Comparison of ENCODE assay signal across 20 cellular contexts in the genomic region with DNA sequence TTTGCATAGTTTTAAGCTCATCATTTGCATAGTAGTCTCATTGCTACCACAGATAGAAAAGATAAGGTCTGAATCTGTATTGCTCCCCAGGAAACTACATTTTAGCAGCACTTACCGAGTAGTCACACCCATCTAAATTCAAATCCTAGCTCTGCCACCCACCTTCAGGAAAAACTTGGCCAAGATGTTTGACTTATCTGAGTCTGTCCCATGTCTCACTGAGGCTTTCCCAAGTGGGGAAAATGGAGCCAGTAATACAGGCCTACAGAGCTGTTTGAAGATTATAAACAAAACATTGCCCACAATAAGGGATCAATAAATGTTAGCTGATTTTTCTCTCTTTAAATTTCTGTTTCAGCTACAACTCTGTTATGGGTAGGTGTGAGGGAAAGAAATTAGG.
"Had no signal": no experiment of that assay in that cellular context is flagged by ENCODE, and none has a peak within 500 bp of the region (broad histone marks: within the 10 kb centered on the region; RNA-seq: fewer than 3 reads in every experiment).

No MANE protein-coding gene starts in this region.

- H3K4me1 Mint-ChIP-seq: immature natural killer cell, memory B cell, neural progenitor cell had no signal

- H3K27ac Mint-ChIP-seq: immature natural killer cell; memory B cell; natural killer cell treated with Interleukin-12 subunit alpha and Interleukin-12 subunit beta and Interleukin-15 and Interleukin-18, amount 100 ng/mL, for 72 hours; neural progenitor cell had no signal

- DNase-seq: effector memory CD4-positive, alpha-beta T cell; glutamatergic neuron; immature natural killer cell; left ventricle myocardium inferior; lower lobe of right lung; midbrain; nucleus accumbens; ovary; small intestine; stimulated activated CD4-positive, alpha-beta T cell treated with anti-CD3 and anti-CD28 coated beads, Interleukin-12 subunit alpha, Interleukin-12 subunit beta, amount 100 ng/mL, for 4 hours; stimulated activated naive CD4-positive, alpha-beta T cell treated with Interleukin-2 at 50 U/mL for 16 hours; trophoblast cell had no signal

- H3K9ac ChIP-seq: neural progenitor cell had no signal

- H3K36me3 ChIP-seq: esophagus muscularis mucosa, gastroesophageal sphincter, left ventricle myocardium inferior, lower lobe of right lung, neural progenitor cell, ovary, right atrium auricular region had no signal

- H3K36me3 Mint-ChIP-seq: memory B cell; natural killer cell treated with Interleukin-12 subunit alpha and Interleukin-12 subunit beta and Interleukin-15 and Interleukin-18, amount 100 ng/mL, for 72 hours; neural progenitor cell had no signal

- H3K4me1 ChIP-seq: esophagus muscularis mucosa, gastroesophageal sphincter, left ventricle myocardium inferior, lower lobe of right lung, neural progenitor cell, right atrium auricular region had no signal

- H3K4me2 ChIP-seq: neural progenitor cell had no signal

- H3K27ac ChIP-seq: epithelial cell of prostate, esophagus muscularis mucosa, gastroesophageal sphincter, left ventricle myocardium inferior, lower lobe of right lung, neural progenitor cell, ovary, right atrium auricular region had no signal

- H3K4me3 ChIP-seq: esophagus muscularis mucosa, gastroesophageal sphincter, left ventricle myocardium inferior, lower lobe of right lung, neural progenitor cell, ovary, right atrium auricular region had no signal

- FAIRE-seq: keratinocyte, small intestine had no signal

- ATAC-seq: gastroesophageal sphincter; lower lobe of right lung; natural killer cell treated with Interleukin-12 subunit alpha and Interleukin-12 subunit beta and Interleukin-15 and Interleukin-18, amount 100 ng/mL, for 72 hours had no signal

- H3K4me3 Mint-ChIP-seq: immature natural killer cell; memory B cell; natural killer cell treated with Interleukin-12 subunit alpha and Interleukin-12 subunit beta and Interleukin-15 and Interleukin-18, amount 100 ng/mL, for 72 hours; neural progenitor cell had no signal

- H3K27me3 ChIP-seq: esophagus muscularis mucosa, gastroesophageal sphincter, neural progenitor cell, ovary, right atrium auricular region had no signal

- H2AFZ ChIP-seq: neural progenitor cell had no signal
